ENCODE assay signal across 1 cellular context in the genomic region with DNA sequence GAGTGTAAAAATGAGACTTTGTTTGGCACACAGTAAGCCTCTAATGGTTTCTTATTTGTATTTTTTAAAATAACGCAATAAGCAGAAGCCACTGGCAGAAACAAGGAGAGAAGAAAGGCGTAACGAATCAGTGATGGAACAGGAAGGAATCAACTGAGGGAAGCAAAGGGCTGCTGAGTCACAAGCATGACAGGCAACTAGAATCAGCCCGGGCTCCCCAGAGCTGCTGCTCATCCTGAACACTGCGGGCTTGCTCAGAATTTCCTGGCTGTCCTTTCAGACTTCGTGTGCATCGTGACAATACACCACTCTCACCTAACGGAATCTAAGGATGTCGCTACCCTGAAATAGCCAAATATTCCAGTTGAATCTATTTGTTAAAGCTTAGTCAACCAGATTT.
TF ChIP-seq lines count a peak whose summit lies in the region.

No MANE protein-coding gene starts in this region.

TF ChIP-seq in K562, 482 proteins besides CTCF, POLR2A, EP300 and RAD21 (continued from another document):
- peak; percentile 36; the same call in 1 of the 2 replicates for TF ChIP-seq ZNF316 (IDR thresholded peaks at IDR 0.05)
- TF ChIP-seq NR3C1 (CRISPR knock-in tag; IDR thresholded peaks at IDR 0.05) = no peak
- TF ChIP-seq, protein P1, sequence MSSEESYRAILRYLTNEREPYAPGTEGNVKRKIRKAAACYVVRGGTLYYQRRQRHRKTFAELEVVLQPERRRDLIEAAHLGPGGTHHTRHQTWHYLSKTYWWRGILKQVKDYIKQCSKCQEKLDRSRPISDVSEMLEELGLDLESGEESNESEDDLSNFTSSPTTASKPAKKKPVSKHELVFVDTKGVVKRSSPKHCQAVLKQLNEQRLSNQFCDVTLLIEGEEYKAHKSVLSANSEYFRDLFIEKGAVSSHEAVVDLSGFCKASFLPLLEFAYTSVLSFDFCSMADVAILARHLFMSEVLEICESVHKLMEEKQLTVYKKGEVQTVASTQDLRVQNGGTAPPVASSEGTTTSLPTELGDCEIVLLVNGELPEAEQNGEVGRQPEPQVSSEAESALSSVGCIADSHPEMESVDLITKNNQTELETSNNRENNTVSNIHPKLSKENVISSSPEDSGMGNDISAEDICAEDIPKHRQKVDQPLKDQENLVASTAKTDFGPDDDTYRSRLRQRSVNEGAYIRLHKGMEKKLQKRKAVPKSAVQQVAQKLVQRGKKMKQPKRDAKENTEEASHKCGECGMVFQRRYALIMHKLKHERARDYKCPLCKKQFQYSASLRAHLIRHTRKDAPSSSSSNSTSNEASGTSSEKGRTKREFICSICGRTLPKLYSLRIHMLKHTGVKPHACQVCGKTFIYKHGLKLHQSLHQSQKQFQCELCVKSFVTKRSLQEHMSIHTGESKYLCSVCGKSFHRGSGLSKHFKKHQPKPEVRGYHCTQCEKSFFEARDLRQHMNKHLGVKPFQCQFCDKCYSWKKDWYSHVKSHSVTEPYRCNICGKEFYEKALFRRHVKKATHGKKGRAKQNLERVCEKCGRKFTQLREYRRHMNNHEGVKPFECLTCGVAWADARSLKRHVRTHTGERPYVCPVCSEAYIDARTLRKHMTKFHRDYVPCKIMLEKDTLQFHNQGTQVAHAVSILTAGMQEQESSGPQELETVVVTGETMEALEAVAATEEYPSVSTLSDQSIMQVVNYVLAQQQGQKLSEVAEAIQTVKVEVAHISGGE (CRISPR knock-in tag; IDR thresholded peaks at IDR 0.05) = no peak
- TF ChIP-seq BMI1 (IDR thresholded peaks at IDR 0.05; ENCODE audit: low read length) = no peak
- peak; percentile 66 for TF ChIP-seq NFE2 (IDR thresholded peaks at IDR 0.05; ENCODE audit: low read depth)
- TF ChIP-seq TEAD1 (CRISPR knock-in tag; IDR thresholded peaks at IDR 0.05) = no peak
- TF ChIP-seq PRPF4 (IDR thresholded peaks at IDR 0.05; ENCODE audit: insufficient read depth, low read depth, low read length, poor library complexity, severe bottlenecking) = no peak
- no peak for TF ChIP-seq ZNF232 (CRISPR knock-in tag; IDR thresholded peaks at IDR 0.05)
- TF ChIP-seq NR4A1 (CRISPR knock-in tag; IDR thresholded peaks at IDR 0.05) = no peak
- no peak for TF ChIP-seq NR4A1 (tag; IDR thresholded peaks at IDR 0.05)
- TF ChIP-seq MAFG (tag; conservative IDR thresholded peaks at IDR 0.05) = 0 out of 2 replicates have a peak, but pooled peaks have one; percentile 15
- no peak for TF ChIP-seq STAT6 (CRISPR knock-in tag; IDR thresholded peaks at IDR 0.05)
